Comparison of ENCODE assay signal across 25 cellular contexts in the genomic region with DNA sequence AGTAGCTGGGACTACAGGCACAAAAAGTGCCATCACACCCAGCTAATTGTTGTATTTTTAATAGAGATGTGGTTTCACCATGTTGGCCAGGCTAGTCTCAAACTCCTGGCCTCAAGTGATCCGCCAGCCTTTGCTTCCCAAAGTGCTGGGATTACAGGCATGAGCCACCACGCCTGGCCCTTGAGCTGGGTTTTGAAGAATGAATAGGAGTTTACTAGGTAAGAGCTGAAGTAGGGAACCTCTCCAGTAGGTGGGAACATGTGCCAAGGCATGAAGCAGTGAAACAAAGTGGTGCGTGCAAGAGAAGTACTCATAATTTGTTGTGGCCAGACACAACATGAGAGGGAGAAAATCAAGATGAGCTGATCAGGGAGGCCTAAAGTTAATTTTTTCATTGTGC.
"Had no signal": no experiment of that assay in that cellular context is flagged by ENCODE, and none has a peak within 500 bp of the region (broad histone marks: within the 10 kb centered on the region; RNA-seq: fewer than 3 reads in every experiment).

No MANE protein-coding gene starts in this region.

- ATAC-seq: naive thymus-derived CD4-positive, alpha-beta T cell; natural killer cell treated with Interleukin-12 subunit alpha and Interleukin-12 subunit beta and Interleukin-15 and Interleukin-18, amount 100 ng/mL, for 72 hours; pancreas; right cardiac atrium; sciatic nerve; stimulated activated naive B cell treated with anti-CD40 and anti-IgM and Interleukin-4, amounts not matched to agents 10 μg/mL and 1 μg/mL and 100 μg/mL, for 72 hours; stimulated activated naive CD8-positive, alpha-beta T cell treated with anti-CD3 and anti-CD28 coated beads, Interleukin-15, Interleukin-2, amounts not matched to agents 100 U/mL and 50 U/mL, for 24 hours; upper lobe of right lung had no signal

- H3K27ac ChIP-seq: left ventricle myocardium inferior, pancreas, prostate gland, skin epidermis, stomach, testis, thyroid gland, transverse colon, upper lobe of right lung had no signal

- DNase-seq: islet precursor cell; left ventricle myocardium inferior; mesendoderm; naive thymus-derived CD4-positive, alpha-beta T cell; pancreas; posterior cingulate gyrus; retina; right cardiac atrium; stimulated activated CD4-positive, alpha-beta T cell treated with anti-CD3 and anti-CD28 coated beads, Interleukin-12 subunit alpha, Interleukin-12 subunit beta, amount 100 ng/mL, for 4 hours; stimulated activated CD4-positive, alpha-beta T cell treated with anti-CD3 and anti-CD28 coated beads, Interleukin-15, amount 100 ng/mL, for 24 hours; stimulated activated CD4-positive, alpha-beta T cell treated with anti-CD3 and anti-CD28 coated beads, Interleukin-2, amount 100 ng/mL, for 24 hours; stimulated activated CD4-positive, alpha-beta T cell treated with anti-CD3 and anti-CD28 coated beads, Interleukin-4, amount 100 ng/mL, for 1 hour; stimulated activated naive B cell treated with anti-CD40 and anti-IgM and Interleukin-4, amounts not matched to agents 10 μg/mL and 1 μg/mL and 100 μg/mL, for 72 hours; stimulated activated naive CD8-positive, alpha-beta T cell treated with anti-CD3 and anti-CD28 coated beads, Interleukin-15, Interleukin-2, amounts not matched to agents 100 U/mL and 50 U/mL, for 24 hours; stomach; testis; thyroid gland; transverse colon; upper lobe of right lung had no signal

- H3K9me3 ChIP-seq: pancreas, prostate gland, stomach, testis, thyroid gland, transverse colon, upper lobe of right lung had no signal

- H3K27ac Mint-ChIP-seq: mesothelial cell of epicardium; naive thymus-derived CD4-positive, alpha-beta T cell; natural killer cell treated with Interleukin-12 subunit alpha and Interleukin-12 subunit beta and Interleukin-15 and Interleukin-18, amount 100 ng/mL, for 72 hours; stimulated activated naive B cell treated with anti-CD40 and anti-IgM and Interleukin-4, amounts not matched to agents 10 μg/mL and 1 μg/mL and 100 μg/mL, for 72 hours had no signal

- FAIRE-seq: pancreas, urothelium cell line had no signal

- H3K27me3 Mint-ChIP-seq: naive thymus-derived CD4-positive, alpha-beta T cell; natural killer cell treated with Interleukin-12 subunit alpha and Interleukin-12 subunit beta and Interleukin-15 and Interleukin-18, amount 100 ng/mL, for 72 hours; stimulated activated naive B cell treated with anti-CD40 and anti-IgM and Interleukin-4, amounts not matched to agents 10 μg/mL and 1 μg/mL and 100 μg/mL, for 72 hours had no signal

- H3K36me3 Mint-ChIP-seq: natural killer cell treated with Interleukin-12 subunit alpha and Interleukin-12 subunit beta and Interleukin-15 and Interleukin-18, amount 100 ng/mL, for 72 hours had no signal

- H3K4me3 Mint-ChIP-seq: mesothelial cell of epicardium; naive thymus-derived CD4-positive, alpha-beta T cell; natural killer cell treated with Interleukin-12 subunit alpha and Interleukin-12 subunit beta and Interleukin-15 and Interleukin-18, amount 100 ng/mL, for 72 hours; stimulated activated naive B cell treated with anti-CD40 and anti-IgM and Interleukin-4, amounts not matched to agents 10 μg/mL and 1 μg/mL and 100 μg/mL, for 72 hours had no signal

- H3K9me3 Mint-ChIP-seq: mesothelial cell of epicardium; natural killer cell treated with Interleukin-12 subunit alpha and Interleukin-12 subunit beta and Interleukin-15 and Interleukin-18, amount 100 ng/mL, for 72 hours; stimulated activated naive B cell treated with anti-CD40 and anti-IgM and Interleukin-4, amounts not matched to agents 10 μg/mL and 1 μg/mL and 100 μg/mL, for 72 hours had no signal

- H3K27me3 ChIP-seq: pancreas, stomach, testis, thyroid gland, transverse colon, upper lobe of right lung had no signal

- H3K4me1 ChIP-seq: pancreas, prostate gland, testis, thyroid gland had no signal
